Comparison of ENCODE assay signal across 1 cellular context in the genomic region with DNA sequence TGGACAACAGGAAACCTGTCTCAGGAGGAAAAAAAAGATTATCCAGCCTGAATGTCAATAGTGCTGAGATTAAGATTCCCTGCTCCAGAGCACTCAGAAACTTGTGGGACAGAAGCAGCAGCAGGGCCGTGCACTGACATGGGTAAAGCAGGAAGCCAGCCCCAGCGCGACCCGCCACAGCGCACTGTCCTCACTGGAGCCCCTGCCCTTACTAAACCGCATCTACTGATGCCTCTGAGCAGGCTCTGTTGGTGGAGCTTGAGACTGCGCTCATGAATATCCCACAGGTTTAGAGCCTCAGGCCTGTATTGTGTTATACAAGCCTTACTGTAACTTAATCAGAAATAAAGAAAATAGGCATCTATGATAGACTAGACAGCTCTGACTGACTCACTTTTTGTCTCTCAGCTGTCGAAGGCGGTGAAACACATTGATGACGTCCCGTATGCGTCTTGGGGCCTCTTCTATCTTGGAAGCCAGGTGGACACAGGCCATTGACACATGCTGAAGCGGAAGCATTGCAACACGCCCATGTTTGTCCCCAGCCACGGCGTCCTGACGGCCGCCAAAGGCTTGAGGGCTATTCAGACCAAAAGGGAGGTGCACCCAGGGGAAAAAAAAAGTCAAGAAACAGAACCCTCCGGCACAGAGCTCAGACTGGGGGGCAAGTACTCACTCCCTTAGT.
TF ChIP-seq lines count a peak whose summit lies in the region.

No MANE protein-coding gene starts in this region.

TF ChIP-seq in HCT116, 20 proteins besides CTCF, POLR2A, EP300 and RAD21:
- TF ChIP-seq TCF7L2 (IDR thresholded peaks at IDR 0.05; ENCODE audit: borderline replicate concordance, extremely low read depth, insufficient read depth, insufficient read length) (no peak), SIN3A (IDR thresholded peaks at IDR 0.05; ENCODE audit: low read depth) (no peak), CEBPB (IDR thresholded peaks at IDR 0.05; ENCODE audit: low read depth) (no peak), FOSL1 (IDR thresholded peaks at IDR 0.05; ENCODE audit: low read depth) (no peak), ZNF274 (IDR thresholded peaks at IDR 0.05; ENCODE audit: low read depth, low read length) (no peak), SRF (IDR thresholded peaks at IDR 0.05; ENCODE audit: low read depth) (no peak), ELF1 (IDR thresholded peaks at IDR 0.05; ENCODE audit: borderline replicate concordance, low read depth) (no peak), EGR1 (IDR thresholded peaks at IDR 0.05; ENCODE audit: low read depth) (no peak), JUND (IDR thresholded peaks at IDR 0.05) (no peak), YY1 (IDR thresholded peaks at IDR 0.05; ENCODE audit: extremely low read depth, insufficient replicate concordance, low read depth, low read length) (no peak), POLR2AphosphoS5 (IDR thresholded peaks at IDR 0.05; ENCODE audit: low read depth, low read length) (no peak)
- TF ChIP-seq, protein P1, sequence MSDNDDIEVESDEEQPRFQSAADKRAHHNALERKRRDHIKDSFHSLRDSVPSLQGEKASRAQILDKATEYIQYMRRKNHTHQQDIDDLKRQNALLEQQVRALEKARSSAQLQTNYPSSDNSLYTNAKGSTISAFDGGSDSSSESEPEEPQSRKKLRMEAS (IDR thresholded peaks at IDR 0.05): no peak
- TF ChIP-seq, protein P2, sequence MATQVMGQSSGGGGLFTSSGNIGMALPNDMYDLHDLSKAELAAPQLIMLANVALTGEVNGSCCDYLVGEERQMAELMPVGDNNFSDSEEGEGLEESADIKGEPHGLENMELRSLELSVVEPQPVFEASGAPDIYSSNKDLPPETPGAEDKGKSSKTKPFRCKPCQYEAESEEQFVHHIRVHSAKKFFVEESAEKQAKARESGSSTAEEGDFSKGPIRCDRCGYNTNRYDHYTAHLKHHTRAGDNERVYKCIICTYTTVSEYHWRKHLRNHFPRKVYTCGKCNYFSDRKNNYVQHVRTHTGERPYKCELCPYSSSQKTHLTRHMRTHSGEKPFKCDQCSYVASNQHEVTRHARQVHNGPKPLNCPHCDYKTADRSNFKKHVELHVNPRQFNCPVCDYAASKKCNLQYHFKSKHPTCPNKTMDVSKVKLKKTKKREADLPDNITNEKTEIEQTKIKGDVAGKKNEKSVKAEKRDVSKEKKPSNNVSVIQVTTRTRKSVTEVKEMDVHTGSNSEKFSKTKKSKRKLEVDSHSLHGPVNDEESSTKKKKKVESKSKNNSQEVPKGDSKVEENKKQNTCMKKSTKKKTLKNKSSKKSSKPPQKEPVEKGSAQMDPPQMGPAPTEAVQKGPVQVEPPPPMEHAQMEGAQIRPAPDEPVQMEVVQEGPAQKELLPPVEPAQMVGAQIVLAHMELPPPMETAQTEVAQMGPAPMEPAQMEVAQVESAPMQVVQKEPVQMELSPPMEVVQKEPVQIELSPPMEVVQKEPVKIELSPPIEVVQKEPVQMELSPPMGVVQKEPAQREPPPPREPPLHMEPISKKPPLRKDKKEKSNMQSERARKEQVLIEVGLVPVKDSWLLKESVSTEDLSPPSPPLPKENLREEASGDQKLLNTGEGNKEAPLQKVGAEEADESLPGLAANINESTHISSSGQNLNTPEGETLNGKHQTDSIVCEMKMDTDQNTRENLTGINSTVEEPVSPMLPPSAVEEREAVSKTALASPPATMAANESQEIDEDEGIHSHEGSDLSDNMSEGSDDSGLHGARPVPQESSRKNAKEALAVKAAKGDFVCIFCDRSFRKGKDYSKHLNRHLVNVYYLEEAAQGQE (IDR thresholded peaks at IDR 0.05; ENCODE audit: low read depth): no peak
- TF ChIP-seq, protein P3, sequence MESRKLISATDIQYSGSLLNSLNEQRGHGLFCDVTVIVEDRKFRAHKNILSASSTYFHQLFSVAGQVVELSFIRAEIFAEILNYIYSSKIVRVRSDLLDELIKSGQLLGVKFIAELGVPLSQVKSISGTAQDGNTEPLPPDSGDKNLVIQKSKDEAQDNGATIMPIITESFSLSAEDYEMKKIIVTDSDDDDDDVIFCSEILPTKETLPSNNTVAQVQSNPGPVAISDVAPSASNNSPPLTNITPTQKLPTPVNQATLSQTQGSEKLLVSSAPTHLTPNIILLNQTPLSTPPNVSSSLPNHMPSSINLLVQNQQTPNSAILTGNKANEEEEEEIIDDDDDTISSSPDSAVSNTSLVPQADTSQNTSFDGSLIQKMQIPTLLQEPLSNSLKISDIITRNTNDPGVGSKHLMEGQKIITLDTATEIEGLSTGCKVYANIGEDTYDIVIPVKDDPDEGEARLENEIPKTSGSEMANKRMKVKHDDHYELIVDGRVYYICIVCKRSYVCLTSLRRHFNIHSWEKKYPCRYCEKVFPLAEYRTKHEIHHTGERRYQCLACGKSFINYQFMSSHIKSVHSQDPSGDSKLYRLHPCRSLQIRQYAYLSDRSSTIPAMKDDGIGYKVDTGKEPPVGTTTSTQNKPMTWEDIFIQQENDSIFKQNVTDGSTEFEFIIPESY (IDR thresholded peaks at IDR 0.05; ENCODE audit: extremely low read depth, insufficient replicate concordance, low read length): no peak
